In genomic region chr5:19322716-19323485, GRCh38 we compare ENCODE assay signal across 14 cellular contexts.
DNase-seq lines count a peak whose midpoint lies in the region; ATAC-seq and TF ChIP-seq lines count a peak whose summit lies in the region.
"Had no signal": no experiment of that assay in that cellular context is flagged by ENCODE, and none has a peak within 500 bp of the region (broad histone marks: within the 10 kb centered on the region; RNA-seq: fewer than 3 reads in every experiment).

No MANE protein-coding gene starts in this region.

- DNase-seq in Calu3 (peak; percentile 15), kidney epithelial cell (ENCODE audit: low read depth) (peak; percentile 14), G401 (ENCODE audit: low spot score) (no peak), activated T-cell treated with anti-CD3 and anti-CD28 coated beads for 4 hours (no peak), H7 (no peak)
- DNase-seq: activated CD8-positive, alpha-beta memory T cell treated with anti-CD3 and anti-CD28 coated beads for 24 hours; CD4-positive, CD25-positive, alpha-beta regulatory T cell; MV-4-11; natural killer cell; SJCRH30 had no signal

- no TSS peak for BruUV-seq in Calu3 (replicated peaks; lab: Mats Ljungman, UMichigan)

- intact Hi-C loops in Calu3 (cut with micrococcal nuclease; ENCODE audit: unreplicated experiment), result no loop called here

- H3K36me3 ChIP-seq in kidney epithelial cell (ENCODE audit: control insufficient read depth, insufficient read depth, low read length) (no peaks in the 10 kb centered on the region), H7 (replicated peaks; ENCODE audit: control insufficient read depth, insufficient read depth, low read length) (no peaks in the 10 kb centered on the region)
- H3K36me3 ChIP-seq: SJCRH30 had no signal

- H3K27me3 ChIP-seq in kidney epithelial cell (ENCODE audit: control insufficient read depth, insufficient read depth, low read length), result no peaks in the 10 kb centered on the region
- no peaks in the 10 kb centered on the region for H3K27me3 ChIP-seq in H7 (ENCODE audit: control insufficient read depth, insufficient read depth, low read length)
- H3K27me3 ChIP-seq: SJCRH30 had no signal

- CTCF ChIA-PET in Calu3 (lab: Charles Lee), result no interaction called here

- H3K36me3 Mint-ChIP-seq in Calu3 (ENCODE audit: insufficient read depth, unreplicated experiment), result no peaks in the 10 kb centered on the region
- H3K36me3 Mint-ChIP-seq: brain; CD4-positive, CD25-positive, alpha-beta regulatory T cell had no signal

- H3K4me1 Mint-ChIP-seq in Calu3 (ENCODE audit: low read depth, unreplicated experiment), result no peaks in the 10 kb centered on the region
- H3K4me1 Mint-ChIP-seq: CD4-positive, CD25-positive, alpha-beta regulatory T cell; natural killer cell had no signal

- H3K27ac Mint-ChIP-seq in Calu3 (ENCODE audit: unreplicated experiment), result no peak overlapping the region
- H3K27ac Mint-ChIP-seq: CD4-positive, CD25-positive, alpha-beta regulatory T cell; natural killer cell had no signal

- H3K4me3 ChIP-seq in kidney epithelial cell (ENCODE audit: low read depth, low read length) (no peak overlapping the region), H7 (ENCODE audit: insufficient read depth, low read depth, low read length) (no peak overlapping the region)
- H3K4me3 ChIP-seq: SJCRH30 had no signal

- H3K9me3 Mint-ChIP-seq in Calu3 (ENCODE audit: low read depth, unreplicated experiment), result peaks cover 4% of the 10 kb centered on the region
- H3K9me3 Mint-ChIP-seq: brain had no signal

- H3K4me3 Mint-ChIP-seq in Calu3 (ENCODE audit: low read depth, unreplicated experiment), result no peak overlapping the region
- H3K4me3 Mint-ChIP-seq: brain; CD4-positive, CD25-positive, alpha-beta regulatory T cell; natural killer cell had no signal

- in situ Hi-C loops in G401 (cut with HindIII; ENCODE audit: low sequenced_read_pairs), result no loop called here

- ATAC-seq in HG02852 (IDR thresholded peaks at IDR 0.05; ENCODE audit: unreplicated experiment) (peak; percentile 66), SK-N-SH treated with all-trans-retinoic acid at 6 μM for 48 hours (peak; percentile 88), HG03159 (IDR thresholded peaks at IDR 0.05; ENCODE audit: unreplicated experiment) (no peak)
- ATAC-seq: natural killer cell had no signal

- no peaks in the 10 kb centered on the region for H3K27me3 Mint-ChIP-seq in Calu3 (ENCODE audit: unreplicated experiment)
- H3K27me3 Mint-ChIP-seq: CD4-positive, CD25-positive, alpha-beta regulatory T cell had no signal

- TF ChIP-seq CTCF in Calu3 (IDR thresholded peaks at IDR 0.05; ENCODE audit: unreplicated experiment) (no peak), kidney epithelial cell (IDR thresholded peaks at IDR 0.05; ENCODE audit: insufficient read depth, low read length, poor library complexity, severe bottlenecking) (no peak)

TF ChIP-seq in SK-N-SH treated with all-trans-retinoic acid at 6 μM for 48 hours, 23 proteins besides CTCF, POLR2A, EP300 and RAD21:
- no peak for TF ChIP-seq RARB (CRISPR knock-in tag; IDR thresholded peaks at IDR 0.05)
- no peak for TF ChIP-seq ZNF8 (CRISPR knock-in tag; IDR thresholded peaks at IDR 0.05)
- TF ChIP-seq CSDC2 (CRISPR knock-in tag; IDR thresholded peaks at IDR 0.05), result no peak
- no peak for TF ChIP-seq ZFP3 (CRISPR knock-in tag; IDR thresholded peaks at IDR 0.05)
- TF ChIP-seq, protein P1, sequence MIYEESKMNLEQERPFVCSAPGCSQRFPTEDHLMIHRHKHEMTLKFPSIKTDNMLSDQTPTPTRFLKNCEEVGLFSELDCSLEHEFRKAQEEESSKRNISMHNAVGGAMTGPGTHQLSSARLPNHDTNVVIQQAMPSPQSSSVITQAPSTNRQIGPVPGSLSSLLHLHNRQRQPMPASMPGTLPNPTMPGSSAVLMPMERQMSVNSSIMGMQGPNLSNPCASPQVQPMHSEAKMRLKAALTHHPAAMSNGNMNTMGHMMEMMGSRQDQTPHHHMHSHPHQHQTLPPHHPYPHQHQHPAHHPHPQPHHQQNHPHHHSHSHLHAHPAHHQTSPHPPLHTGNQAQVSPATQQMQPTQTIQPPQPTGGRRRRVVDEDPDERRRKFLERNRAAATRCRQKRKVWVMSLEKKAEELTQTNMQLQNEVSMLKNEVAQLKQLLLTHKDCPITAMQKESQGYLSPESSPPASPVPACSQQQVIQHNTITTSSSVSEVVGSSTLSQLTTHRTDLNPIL (CRISPR knock-in tag; IDR thresholded peaks at IDR 0.05; ENCODE audit: low read depth), result no peak
- no peak for TF ChIP-seq ZC3H10 (CRISPR knock-in tag; IDR thresholded peaks at IDR 0.05)
- TF ChIP-seq, protein P2, sequence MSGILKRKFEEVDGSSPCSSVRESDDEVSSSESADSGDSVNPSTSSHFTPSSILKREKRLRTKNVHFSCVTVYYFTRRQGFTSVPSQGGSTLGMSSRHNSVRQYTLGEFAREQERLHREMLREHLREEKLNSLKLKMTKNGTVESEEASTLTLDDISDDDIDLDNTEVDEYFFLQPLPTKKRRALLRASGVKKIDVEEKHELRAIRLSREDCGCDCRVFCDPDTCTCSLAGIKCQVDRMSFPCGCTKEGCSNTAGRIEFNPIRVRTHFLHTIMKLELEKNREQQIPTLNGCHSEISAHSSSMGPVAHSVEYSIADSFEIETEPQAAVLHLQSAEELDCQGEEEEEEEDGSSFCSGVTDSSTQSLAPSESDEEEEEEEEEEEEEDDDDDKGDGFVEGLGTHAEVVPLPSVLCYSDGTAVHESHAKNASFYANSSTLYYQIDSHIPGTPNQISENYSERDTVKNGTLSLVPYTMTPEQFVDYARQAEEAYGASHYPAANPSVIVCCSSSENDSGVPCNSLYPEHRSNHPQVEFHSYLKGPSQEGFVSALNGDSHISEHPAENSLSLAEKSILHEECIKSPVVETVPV (CRISPR knock-in tag; IDR thresholded peaks at IDR 0.05), result no peak
- no peak for TF ChIP-seq OSR1 (CRISPR knock-in tag; IDR thresholded peaks at IDR 0.05)
- no peak for TF ChIP-seq PPARA (CRISPR knock-in tag; IDR thresholded peaks at IDR 0.05; ENCODE audit: borderline replicate concordance)
- no peak for TF ChIP-seq ISL1 (CRISPR knock-in tag; IDR thresholded peaks at IDR 0.05)
- no peak for TF ChIP-seq ZNF565 (CRISPR knock-in tag; conservative IDR thresholded peaks at IDR 0.05; ENCODE audit: low read depth)
- TF ChIP-seq, protein P3, sequence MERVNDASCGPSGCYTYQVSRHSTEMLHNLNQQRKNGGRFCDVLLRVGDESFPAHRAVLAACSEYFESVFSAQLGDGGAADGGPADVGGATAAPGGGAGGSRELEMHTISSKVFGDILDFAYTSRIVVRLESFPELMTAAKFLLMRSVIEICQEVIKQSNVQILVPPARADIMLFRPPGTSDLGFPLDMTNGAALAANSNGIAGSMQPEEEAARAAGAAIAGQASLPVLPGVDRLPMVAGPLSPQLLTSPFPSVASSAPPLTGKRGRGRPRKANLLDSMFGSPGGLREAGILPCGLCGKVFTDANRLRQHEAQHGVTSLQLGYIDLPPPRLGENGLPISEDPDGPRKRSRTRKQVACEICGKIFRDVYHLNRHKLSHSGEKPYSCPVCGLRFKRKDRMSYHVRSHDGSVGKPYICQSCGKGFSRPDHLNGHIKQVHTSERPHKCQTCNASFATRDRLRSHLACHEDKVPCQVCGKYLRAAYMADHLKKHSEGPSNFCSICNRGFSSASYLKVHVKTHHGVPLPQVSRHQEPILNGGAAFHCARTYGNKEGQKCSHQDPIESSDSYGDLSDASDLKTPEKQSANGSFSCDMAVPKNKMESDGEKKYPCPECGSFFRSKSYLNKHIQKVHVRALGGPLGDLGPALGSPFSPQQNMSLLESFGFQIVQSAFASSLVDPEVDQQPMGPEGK (CRISPR knock-in tag; IDR thresholded peaks at IDR 0.05; ENCODE audit: borderline replicate concordance), result no peak

Comparison
In these comparisons a context has a peak if more than half of its experiments do, and no peak if none do; other contexts are left out.
1. DNase-seq: peak in Calu3 (single experiment) and kidney epithelial cell (single experiment); none in G401 (single experiment), activated T-cell treated with anti-CD3 and anti-CD28 coated beads for 4 hours (single experiment) and H7 (single experiment).